In the genomic region with DNA sequence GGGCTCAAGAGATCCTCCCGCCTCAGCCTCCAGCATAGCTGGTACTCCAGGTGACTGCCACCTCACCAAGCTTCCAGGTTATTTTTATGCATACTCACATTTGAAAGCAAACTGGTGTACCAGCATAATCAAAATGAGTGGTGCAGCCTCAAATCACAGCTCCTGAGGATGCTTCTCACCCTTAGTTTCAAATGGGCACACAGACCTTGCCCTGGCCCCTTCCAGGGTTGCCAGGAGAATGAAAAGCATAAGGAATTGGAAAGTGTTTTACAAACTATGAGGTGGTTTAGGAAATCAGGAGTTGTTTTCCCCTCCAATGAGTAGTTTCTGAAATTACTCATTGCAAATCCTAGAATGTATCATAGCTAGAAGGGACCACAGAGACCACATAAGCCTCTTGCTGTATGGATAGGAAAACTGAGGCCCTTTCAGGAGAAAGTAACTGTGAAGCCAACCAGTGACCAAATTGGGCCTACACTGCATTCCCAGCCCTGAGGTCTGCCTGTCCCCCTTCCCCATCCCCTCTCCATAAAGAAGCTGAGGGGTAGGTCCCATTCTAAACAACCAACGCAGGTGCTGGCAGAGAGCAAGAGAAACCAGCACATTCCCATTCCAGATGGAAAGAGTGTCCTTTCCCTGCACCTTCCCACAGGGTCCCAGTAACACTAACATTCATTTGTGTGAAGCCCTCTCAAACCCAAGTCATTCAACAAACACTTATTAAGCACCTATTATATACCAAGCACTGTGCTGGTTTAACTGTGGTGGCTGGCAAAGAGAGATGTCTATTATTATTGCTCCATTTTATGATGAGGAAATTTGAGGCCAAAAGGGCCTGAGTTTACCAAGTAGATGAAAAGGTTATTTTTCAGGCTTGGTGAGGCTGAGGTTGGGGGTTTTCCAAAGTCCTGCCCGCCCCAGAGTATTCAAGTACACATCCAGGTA, we compare ENCODE assay signal across 15 cellular contexts. TPM values are rescaled to one million over a fixed set of nuclear protein-coding genes. Genes with fewer than 3 reads are reported as not detected.
DNase-seq lines count a peak whose midpoint lies in the region; ATAC-seq and TF ChIP-seq lines count a peak whose summit lies in the region.
"Had no signal": no experiment of that assay in that cellular context is flagged by ENCODE, and none has a peak within 500 bp of the region (broad histone marks: within the 10 kb centered on the region; RNA-seq: fewer than 3 reads in every experiment).

No MANE protein-coding gene starts in this region.

- CTCF ChIA-PET in CD4-positive, alpha-beta memory T cell (lab: Charles Lee; ENCODE audit: partially characterized antibody), result interaction anchor here (1.4 to 2.1 kb wide), 2 partner anchors 21 to 30 kb away, joined by 4 to 15 read pairs; a partner anchor contains a TSS

- no peak overlapping the region for H3K4me3 ChIP-seq in CD4-positive, alpha-beta memory T cell (ENCODE audit: low read length in 2 of 2)
- H3K4me3 ChIP-seq in adrenal gland, result no peak overlapping the region
- no peak overlapping the region for H3K4me3 ChIP-seq in left lung
- H3K4me3 ChIP-seq: mucosa of descending colon, prostate gland had no signal

- POLR2A ChIA-PET in CD4-positive, alpha-beta memory T cell (lab: Charles Lee; ENCODE audit: partially characterized antibody), result interaction anchor here (0.9 to 4.3 kb wide), 6 partner anchors 9 to 171 kb away, joined by 3 to 21 read pairs (median 6); a partner anchor contains a TSS

- H3K4me1 Mint-ChIP-seq in CD4-positive, alpha-beta memory T cell, result peaks cover 22 to 54% (median 39%) of the 10 kb centered on the region in 4 donors
- peaks cover 36 to 44% of the 10 kb centered on the region in 2 donors for H3K4me1 Mint-ChIP-seq in natural killer cell treated with Interleukin-12 subunit alpha and Interleukin-12 subunit beta and Interleukin-15 and Interleukin-18, amount 100 ng/mL, for 72 hours (ENCODE audit: low read depth in 2 of 2)

- 73 to 82% (median 78%) methylated on average over 2 to 3 of the region's 3 CpGs for WGBS in adrenal gland, 4 donors

- no peaks in the 10 kb centered on the region for H3K9me3 ChIP-seq in CD4-positive, alpha-beta memory T cell (ENCODE audit: control insufficient read depth in 1 of 2, low read length in 2 of 2)
- H3K9me3 ChIP-seq in adrenal gland (replicated peaks in 1 of 3) (no peaks in the 10 kb centered on the region), left lung (no peaks in the 10 kb centered on the region)
- H3K9me3 ChIP-seq: mucosa of descending colon, prostate gland had no signal

- TF ChIP-seq CTCF in adrenal gland (IDR thresholded peaks at IDR 0.05) (no peak), left lung (IDR thresholded peaks at IDR 0.05) (no peak)

- no peak for TF ChIP-seq POLR2A in adrenal gland (IDR thresholded peaks at IDR 0.05)

- intact Hi-C loops in CD4-positive, alpha-beta memory T cell (cut with micrococcal nuclease), result no loop called here
- intact Hi-C loops in adrenal gland (cut with DNase I), result no loop called here
- intact Hi-C loops in left lung (cut with DNase I), result no loop called here

- H3K36me3 Mint-ChIP-seq in CD4-positive, alpha-beta memory T cell, result no peaks in the 10 kb centered on the region
- no peaks in the 10 kb centered on the region for H3K36me3 Mint-ChIP-seq in natural killer cell treated with Interleukin-12 subunit alpha and Interleukin-12 subunit beta and Interleukin-15 and Interleukin-18, amount 100 ng/mL, for 72 hours

- no peaks in the 10 kb centered on the region for H3K36me3 ChIP-seq in CD4-positive, alpha-beta memory T cell (ENCODE audit: insufficient read depth, low read length)
- no peaks in the 10 kb centered on the region for H3K36me3 ChIP-seq in adrenal gland (replicated peaks in 1 of 2)
- no peaks in the 10 kb centered on the region for H3K36me3 ChIP-seq in left lung
- H3K36me3 ChIP-seq: prostate gland had no signal

- no peak for ATAC-seq in natural killer cell treated with Interleukin-12 subunit alpha and Interleukin-12 subunit beta and Interleukin-15 and Interleukin-18, amount 100 ng/mL, for 72 hours
- ATAC-seq in HG02885 (IDR thresholded peaks at IDR 0.05; ENCODE audit: poor library complexity, unreplicated experiment) (no peak), left lung (no peak)
- ATAC-seq: mucosa of descending colon had no signal

- peak overlapping the region; percentile 31 to 86 (median 76) for H3K27ac Mint-ChIP-seq in CD4-positive, alpha-beta memory T cell
- H3K27ac Mint-ChIP-seq in natural killer cell treated with Interleukin-12 subunit alpha and Interleukin-12 subunit beta and Interleukin-15 and Interleukin-18, amount 100 ng/mL, for 72 hours, result peak overlapping the region; percentile 56 to 72

- H3K27me3 Mint-ChIP-seq in CD4-positive, alpha-beta memory T cell, result no peaks in the 10 kb centered on the region
- no peaks in the 10 kb centered on the region for H3K27me3 Mint-ChIP-seq in natural killer cell treated with Interleukin-12 subunit alpha and Interleukin-12 subunit beta and Interleukin-15 and Interleukin-18, amount 100 ng/mL, for 72 hours

- H3K9me3 Mint-ChIP-seq in CD4-positive, alpha-beta memory T cell, result no peaks in the 10 kb centered on the region
- no peaks in the 10 kb centered on the region for H3K9me3 Mint-ChIP-seq in natural killer cell treated with Interleukin-12 subunit alpha and Interleukin-12 subunit beta and Interleukin-15 and Interleukin-18, amount 100 ng/mL, for 72 hours

- H3K4me1 ChIP-seq in CD4-positive, alpha-beta memory T cell (ENCODE audit: insufficient read depth, low read length), result peaks cover 40% of the 10 kb centered on the region
- peaks cover 25 to 39% of the 10 kb centered on the region in 2 donors for H3K4me1 ChIP-seq in adrenal gland (replicated peaks in 1 of 2)
- H3K4me1 ChIP-seq in left lung, result peaks cover 11 to 39% of the 10 kb centered on the region in 2 donors
- H3K4me1 ChIP-seq: prostate gland had no signal

- no peak overlapping the region for H3K27ac ChIP-seq in CD4-positive, alpha-beta memory T cell (ENCODE audit: low read depth, low read length)
- H3K27ac ChIP-seq in adrenal gland (peak overlapping the region in 4 of 5 donors; percentile 48 to 69 (median 62)), left lung (no peak overlapping the region)
- H3K27ac ChIP-seq: prostate gland had no signal

- no peaks in the 10 kb centered on the region for H3K27me3 ChIP-seq in CD4-positive, alpha-beta memory T cell (ENCODE audit: insufficient read depth, low read length)
- H3K27me3 ChIP-seq in adrenal gland (no peaks in the 10 kb centered on the region), left lung (no peaks in the 10 kb centered on the region)

- DNase-seq in CD4-positive, alpha-beta memory T cell, result no peak
- DNase-seq in HT1080 (ENCODE audit: low read depth) (peak; percentile 45), adrenal gland (no peak), RPMI8226 (no peak), left lung (no peak)
- DNase-seq in natural killer cell treated with Interleukin-12 subunit alpha and Interleukin-12 subunit beta and Interleukin-15 and Interleukin-18, amount 100 ng/mL, for 72 hours (ENCODE audit: low spot score), result no peak
- DNase-seq: activated CD4-positive, alpha-beta T cell treated with anti-CD3 and anti-CD28 coated beads for 48 hours; kidney; mucosa of descending colon; NCI-H2029; stimulated activated CD4-positive, alpha-beta T cell treated with anti-CD3 and anti-CD28 coated beads, Interleukin-15, amount 100 ng/mL, for 24 hours had no signal

- H3K4me3 Mint-ChIP-seq in CD4-positive, alpha-beta memory T cell, result peak overlapping the region in 2 of 8 donors; percentile 8 to 11
- H3K4me3 Mint-ChIP-seq in natural killer cell treated with Interleukin-12 subunit alpha and Interleukin-12 subunit beta and Interleukin-15 and Interleukin-18, amount 100 ng/mL, for 72 hours, result peak overlapping the region; percentile 27

RNA-seq across cellular contexts. Expression of a gene that starts 2.1 kb away (rescaled TPM):
- 1 to 10 TPM; 2.2 to 2.6 TPM for total RNA-seq in CD4-positive, alpha-beta memory T cell
- polyA plus RNA-seq in CD4-positive, alpha-beta memory T cell, result under 1 TPM; 0.46 to 0.89 TPM
- 37.1 and 48.7 TPM in 2 replicates for total RNA-seq in HT1080 (2014; rRNA removed; shearing (Covaris generic))
- 27.4 and 32.2 TPM in 2 replicates for polyA plus RNA-seq in HT1080 (2015; cell fraction: cytosol; rRNA removed)
- polyA plus RNA-seq in HT1080 (2015; cell fraction: nucleus; rRNA removed), result 31.2 and 33.8 TPM in 2 replicates
- total RNA-seq in adrenal gland (1 to 10 TPM; 3.0 to 8.3 (median 5.7) TPM), left lung (10 to 100 TPM; 14.2 to 23.6 TPM)
- 1 to 10 TPM; 4.6 to 6.8 (median 4.7) TPM for polyA plus RNA-seq in adrenal gland
- 100 to 1,000 TPM in 1 of 2 donors, 10 to 100 TPM in 1; 45.4 to 123 TPM for total RNA-seq in natural killer cell treated with Interleukin-12 subunit alpha and Interleukin-12 subunit beta and Interleukin-15 and Interleukin-18, amount 100 ng/mL, for 72 hours

RNA-seq across cellular contexts. Expression of a gene that starts 14.0 kb away (rescaled TPM):
- total RNA-seq in CD4-positive, alpha-beta memory T cell, result 10 to 100 TPM; 23.3 to 23.4 TPM
- 1 to 10 TPM; 2.0 to 2.5 TPM for polyA plus RNA-seq in CD4-positive, alpha-beta memory T cell
- total RNA-seq in HT1080 (2014; rRNA removed; shearing (Covaris generic)), result 22.8 and 25.1 TPM in 2 replicates
- 9.3 and 9.5 TPM in 2 replicates for polyA plus RNA-seq in HT1080 (2015; cell fraction: cytosol; rRNA removed)
- 29.2 and 38.5 TPM in 2 replicates for polyA plus RNA-seq in HT1080 (2015; cell fraction: nucleus; rRNA removed)
- total RNA-seq in adrenal gland (100 to 1,000 TPM in 7 of 8 donors, 10 to 100 TPM in 1; 91.5 to 187 (median 142) TPM), left lung (10 to 100 TPM; 53.7 to 72.9 TPM)
- polyA plus RNA-seq in adrenal gland, result 100 to 1,000 TPM in 2 of 3 donors, 10 to 100 TPM in 1; 23.4 to 279 (median 174) TPM
- total RNA-seq in natural killer cell treated with Interleukin-12 subunit alpha and Interleukin-12 subunit beta and Interleukin-15 and Interleukin-18, amount 100 ng/mL, for 72 hours, result 10 to 100 TPM; 16.9 to 29.5 TPM

RNA-seq across cellular contexts. Expression of a gene that starts 21.5 kb away (rescaled TPM):
- 1 to 10 TPM; 5.5 to 6.0 TPM for total RNA-seq in CD4-positive, alpha-beta memory T cell
- polyA plus RNA-seq in CD4-positive, alpha-beta memory T cell, result 1 to 10 TPM; 1.7 to 5.3 TPM
- 0.06 TPM in 1 of 2 replicates, not detected in the other for total RNA-seq in HT1080 (2014; rRNA removed; shearing (Covaris generic))
- polyA plus RNA-seq in HT1080 (2015; cell fraction: cytosol; rRNA removed), result 0.03 TPM in 1 of 2 replicates, not detected in the other
- not detected in 2 replicates for polyA plus RNA-seq in HT1080 (2015; cell fraction: nucleus; rRNA removed)
- 1 to 10 TPM in 4 of 8 donors, under 1 TPM in 4; 0.38 to 3.1 (median 0.93) TPM for total RNA-seq in adrenal gland
- polyA plus RNA-seq in adrenal gland, result under 1 TPM; 0.18 to 0.48 (median 0.47) TPM
- total RNA-seq in natural killer cell treated with Interleukin-12 subunit alpha and Interleukin-12 subunit beta and Interleukin-15 and Interleukin-18, amount 100 ng/mL, for 72 hours, result 1 to 10 TPM; 1.7 to 4.3 TPM
- total RNA-seq in left lung, result 1 to 10 TPM; 1.2 to 2.3 TPM

RNA-seq across cellular contexts. Expression of a gene that starts 26.1 kb away (rescaled TPM):
- under 1 TPM; 0.61 TPM for total RNA-seq in CD4-positive, alpha-beta memory T cell
- not detected for polyA plus RNA-seq in CD4-positive, alpha-beta memory T cell
- 0.16 TPM in 1 of 2 replicates, not detected in the other for total RNA-seq in HT1080 (2014; rRNA removed; shearing (Covaris generic))
- 0.06 and 0.17 TPM in 2 replicates for polyA plus RNA-seq in HT1080 (2015; cell fraction: cytosol; rRNA removed)
- polyA plus RNA-seq in HT1080 (2015; cell fraction: nucleus; rRNA removed), result not detected in 2 replicates
- under 1 TPM in 2 of 8 donors, not detected in 6; 0.14 to 0.32 TPM for total RNA-seq in adrenal gland
- under 1 TPM in 2 of 3 donors, not detected in 1; 0.10 to 0.16 TPM for polyA plus RNA-seq in adrenal gland
- total RNA-seq in natural killer cell treated with Interleukin-12 subunit alpha and Interleukin-12 subunit beta and Interleukin-15 and Interleukin-18, amount 100 ng/mL, for 72 hours, result under 1 TPM; 0.12 to 0.81 TPM
- under 1 TPM in 1 of 2 donors, not detected in 1; 0.24 TPM for total RNA-seq in left lung
- total RNA-seq: cerebellum, epithelial cell of proximal tubule had no signal

RNA-seq across cellular contexts. Expression of a gene that starts 31.8 kb away (rescaled TPM):
- total RNA-seq in CD4-positive, alpha-beta memory T cell, result 10 to 100 TPM; 15.7 to 16.3 TPM
- polyA plus RNA-seq in CD4-positive, alpha-beta memory T cell, result 10 to 100 TPM in 1 of 2 donors, 1 to 10 TPM in 1; 6.3 to 16.4 TPM
- 5.1 and 5.6 TPM in 2 replicates for total RNA-seq in HT1080 (2014; rRNA removed; shearing (Covaris generic))
- 3.8 and 4.1 TPM in 2 replicates for polyA plus RNA-seq in HT1080 (2015; cell fraction: cytosol; rRNA removed)
- polyA plus RNA-seq in HT1080 (2015; cell fraction: nucleus; rRNA removed), result 2.8 and 4.0 TPM in 2 replicates
- total RNA-seq in adrenal gland (10 to 100 TPM; 11.9 to 47.4 (median 25.3) TPM), left lung (10 to 100 TPM; 25.4 to 47.5 TPM)
- 10 to 100 TPM in 2 of 3 donors, 1 to 10 TPM in 1; 6.8 to 19.0 (median 16.3) TPM for polyA plus RNA-seq in adrenal gland
- 1 to 10 TPM; 6.9 to 9.3 TPM for total RNA-seq in natural killer cell treated with Interleukin-12 subunit alpha and Interleukin-12 subunit beta and Interleukin-15 and Interleukin-18, amount 100 ng/mL, for 72 hours

Comparison
In these comparisons a context has a peak if more than half of its experiments do, and no peak if none do; other contexts are left out.
1. H3K27ac ChIP-seq: peak in adrenal gland (4 of 5); none in CD4-positive, alpha-beta memory T cell (single experiment) and left lung (0 of 2).